ENCODE assay signal across 18 cellular contexts in genomic region chr2:174654429-174654941, GRCh38. TPM values are rescaled to one million over a fixed set of nuclear protein-coding genes. Genes with fewer than 3 reads are reported as not detected.
DNase-seq lines count a peak whose midpoint lies in the region; ATAC-seq and TF ChIP-seq lines count a peak whose summit lies in the region.
"Had no signal": no experiment of that assay in that cellular context is flagged by ENCODE, and none has a peak within 500 bp of the region (broad histone marks: within the 10 kb centered on the region; RNA-seq: fewer than 3 reads in every experiment).

No MANE protein-coding gene starts in this region.

- H2AFZ ChIP-seq in IMR-90 (replicated peaks; ENCODE audit: low read length, poor library complexity) (no peak overlapping the region), smooth muscle cell (ENCODE audit: low read depth) (no peak overlapping the region)

- H4K20me1 ChIP-seq in IMR-90 (ENCODE audit: insufficient read depth, low read length), result peaks cover 4% of the 10 kb centered on the region; the same call in 1 of the 2 replicates
- H4K20me1 ChIP-seq in smooth muscle cell (ENCODE audit: low read depth), result no peaks in the 10 kb centered on the region

- DNase-seq in IMR-90 (peak; percentile 33), RPMI7951 (ENCODE audit: low read depth) (peak; percentile 29), cardiac fibroblast (ENCODE audit: low read depth in 2 of 2) (peak; percentile 23 to 48), smooth muscle cell (lab: John Stamatoyannopoulos, UW; ENCODE audit: unreplicated experiment) (no peak), superior temporal gyrus (ENCODE audit: extremely low spot score) (no peak), NCI-H69 (lab: John Stamatoyannopoulos, UW) (no peak)
- DNase-seq: activated naive CD4-positive, alpha-beta T cell treated with anti-CD3 and anti-CD28 coated beads, Interleukin-2, amount 10 ng/mL, durations not matched to agents 7 days and 5 days; esophagus squamous epithelium; head of caudate nucleus; HFFc6; immature natural killer cell; Karpas-422; NCI-H524; pancreas; right lobe of liver; SHP77 treated with DMSO at 0.1 percent for 48 hours had no signal

- no peaks in the 10 kb centered on the region for H3K36me3 ChIP-seq in IMR-90 (ENCODE audit: control insufficient read depth, insufficient read depth, low read length)
- H3K36me3 ChIP-seq in smooth muscle cell (ENCODE audit: low read depth), result peaks cover 7% of the 10 kb centered on the region
- H3K36me3 ChIP-seq: esophagus squamous epithelium, pancreas, right lobe of liver had no signal

- no peak overlapping the region for H2BK20ac ChIP-seq in IMR-90 (ENCODE audit: low read depth, low read length)

- dilution Hi-C loops in IMR-90 (cut with HindIII; ENCODE audit: low sequenced_read_pairs, unreplicated experiment), result no loop called here

- H3K14ac ChIP-seq in IMR-90 (replicated peaks; ENCODE audit: low read depth, low read length), result no peak overlapping the region

- POLR2A ChIA-PET in IMR-90 (lab: Charles Lee; ENCODE audit: unreplicated experiment), result no interaction called here

- no peak overlapping the region for H4K8ac ChIP-seq in IMR-90 (ENCODE audit: low read depth in 2 of 2, low read length in 2 of 2)

- no TSS peak for BruUV-seq in IMR-90 (replicated peaks; lab: Mats Ljungman, UMichigan)

- intact Hi-C loops in IMR-90 (cut with micrococcal nuclease), result no loop called here

- H2AK5ac ChIP-seq in IMR-90 (ENCODE audit: low read depth, low read length), result no peak overlapping the region

- peaks cover 69% of the 10 kb centered on the region for H3K79me2 ChIP-seq in smooth muscle cell (ENCODE audit: low read depth)

- TF ChIP-seq CTCF in IMR-90 (conservative IDR thresholded peaks at IDR 0.05; ENCODE audit: low read depth, low read length), result no peak
- no peak for TF ChIP-seq CTCF in cardiac fibroblast (IDR thresholded peaks at IDR 0.05; ENCODE audit: low read depth, low read length)
- no peak for TF ChIP-seq CTCF in smooth muscle cell (IDR thresholded peaks at IDR 0.05; ENCODE audit: borderline replicate concordance, insufficient read depth, poor library complexity, severe bottlenecking)

- TF ChIP-seq RAD21 in IMR-90 (IDR thresholded peaks at IDR 0.05; ENCODE audit: low read length), result no peak

- H2BK5ac ChIP-seq in IMR-90 (ENCODE audit: low read depth, low read length, poor library complexity, severe bottlenecking), result no peak overlapping the region

- H4K91ac ChIP-seq in IMR-90 (ENCODE audit: insufficient read depth, low read depth, low read length), result no peak overlapping the region

- H3K27me3 ChIP-seq in IMR-90 (ENCODE audit: control insufficient read depth, insufficient read depth, low read length) (no peaks in the 10 kb centered on the region), smooth muscle cell (ENCODE audit: low read depth) (no peaks in the 10 kb centered on the region)
- H3K27me3 ChIP-seq: esophagus squamous epithelium, pancreas, right lobe of liver had no signal

- no peak overlapping the region for H3K18ac ChIP-seq in IMR-90 (ENCODE audit: low read depth, low read length)

- peaks cover 7% of the 10 kb centered on the region for H3F3A ChIP-seq in smooth muscle cell (ENCODE audit: low read depth)

- H2BK15ac ChIP-seq in IMR-90 (ENCODE audit: low read depth, low read length), result no peak overlapping the region

- peak overlapping the region; percentile 10 for H2AK9ac ChIP-seq in IMR-90 (replicated peaks; ENCODE audit: low read depth, low read length, poor library complexity)

- H3K23ac ChIP-seq in IMR-90 (ENCODE audit: low read depth, low read length), result no peak overlapping the region

- H3K9me3 ChIP-seq in IMR-90 (ENCODE audit: control insufficient read depth, insufficient read depth, low read length) (peaks cover 3% of the 10 kb centered on the region), smooth muscle cell (replicated peaks; ENCODE audit: low read depth) (no peaks in the 10 kb centered on the region)
- H3K9me3 ChIP-seq: pancreas, right lobe of liver had no signal

- H3K4me2 ChIP-seq in IMR-90 (ENCODE audit: low read depth, low read length), result no peak overlapping the region
- peak overlapping the region; percentile 23 for H3K4me2 ChIP-seq in smooth muscle cell

- no peak overlapping the region for H4K5ac ChIP-seq in IMR-90 (ENCODE audit: low read depth, low read length)

- H3K27ac ChIP-seq in IMR-90 (ENCODE audit: insufficient read depth, low read length) (no peak overlapping the region), smooth muscle cell (ENCODE audit: low read depth) (peak overlapping the region; percentile 61)
- H3K27ac ChIP-seq: esophagus squamous epithelium, pancreas, right lobe of liver had no signal

- in situ Hi-C loops in IMR-90 (cut with MboI; ENCODE audit: low sequenced_read_pairs), result no loop called here

- no peak overlapping the region for H3K9ac ChIP-seq in IMR-90 (ENCODE audit: low read depth, low read length)
- H3K9ac ChIP-seq in smooth muscle cell (ENCODE audit: low read depth), result peak overlapping the region; percentile 14

- no peak overlapping the region for H3K56ac ChIP-seq in IMR-90 (ENCODE audit: extremely low read depth, insufficient read depth, low read length)

- no peak for TF ChIP-seq POLR2A in IMR-90 (IDR thresholded peaks at IDR 0.05; ENCODE audit: low read depth, low read length)

- no peak overlapping the region for H3K4ac ChIP-seq in IMR-90 (ENCODE audit: low read depth, low read length)

- CTCF ChIA-PET in IMR-90 (lab: Yijun Ruan, JAX), result interaction anchor here (0.6 kb wide), 1 partner anchor 641 kb away, joined by 4 read pairs; no protein-coding TSS in a partner anchor

- WGBS in IMR-90 (ENCODE audit: extremely low coverage in 2 of 2, insufficient read length in 1 of 2), 2 experiments, result 100% methylated on average over 1 of the region's 4 CpGs; no CpG with 5 or more reads in 1 of the 2 experiments
- 88% methylated on average over 4 of the region's 4 CpGs for WGBS in smooth muscle cell (ENCODE audit: low lambda C conversion rate)

- ATAC-seq in IMR-90 (ENCODE audit: low read depth), result no peak
- no peak for ATAC-seq in HG03442 (IDR thresholded peaks at IDR 0.05; ENCODE audit: unreplicated experiment)
- ATAC-seq: GM12878, pancreas, right lobe of liver had no signal

- peaks cover 28 to 50% of the 10 kb centered on the region in 2 experiments for H3K79me1 ChIP-seq in IMR-90 (ENCODE audit: low read depth in 1 of 2, low read length in 2 of 2)

- H2BK120ac ChIP-seq in IMR-90 (ENCODE audit: low read depth, low read length), result no peak overlapping the region

- H3K9me1 ChIP-seq in IMR-90 (ENCODE audit: insufficient read depth, low read length), result no peaks in the 10 kb centered on the region

- H3K4me1 ChIP-seq in IMR-90 (ENCODE audit: control insufficient read depth, insufficient read depth, low read length), result peaks cover 2% of the 10 kb centered on the region
- no peaks in the 10 kb centered on the region for H3K4me1 ChIP-seq in smooth muscle cell (ENCODE audit: low read depth)
- H3K4me1 ChIP-seq: esophagus squamous epithelium, pancreas, right lobe of liver had no signal

- H3K4me3 ChIP-seq in IMR-90 (ENCODE audit: insufficient read depth, low read depth, low read length) (no peak overlapping the region), cardiac fibroblast (replicated peaks in 1 of 2; ENCODE audit: low read depth in 2 of 2, low read length in 2 of 2) (no peak overlapping the region), smooth muscle cell (no peak overlapping the region)
- H3K4me3 ChIP-seq: esophagus squamous epithelium, GM12878, pancreas, right lobe of liver had no signal

TF ChIP-seq in IMR-90, 13 proteins besides CTCF, POLR2A, EP300 and RAD21:
- TF ChIP-seq RCOR1 (IDR thresholded peaks at IDR 0.05; ENCODE audit: insufficient replicate concordance, low read length), result no peak
- TF ChIP-seq MXI1 (IDR thresholded peaks at IDR 0.05; ENCODE audit: borderline replicate concordance, low read depth, low read length), result no peak
- TF ChIP-seq MAFK (IDR thresholded peaks at IDR 0.05; ENCODE audit: low read depth, low read length), result no peak
- no peak for TF ChIP-seq CEBPB (IDR thresholded peaks at IDR 0.05; ENCODE audit: low read depth, low read length)
- TF ChIP-seq ELK1 (IDR thresholded peaks at IDR 0.05; ENCODE audit: borderline replicate concordance, low read depth, low read length), result no peak
- no peak for TF ChIP-seq MAZ (IDR thresholded peaks at IDR 0.05; ENCODE audit: borderline replicate concordance, low read depth, low read length)
- TF ChIP-seq USF2 (IDR thresholded peaks at IDR 0.05; ENCODE audit: low read depth, low read length), result no peak
- no peak for TF ChIP-seq NFE2L2 (IDR thresholded peaks at IDR 0.05; ENCODE audit: low read depth, low read length)
- TF ChIP-seq RFX5 (IDR thresholded peaks at IDR 0.05; ENCODE audit: low read depth, low read length), result no peak

RNA-seq across cellular contexts. Expression of gene WIPF1, which starts 56.9 kb away (rescaled TPM):
- total RNA-seq in IMR-90 (2012; rRNA removed) (2.7 and 3.3 TPM in 2 replicates), smooth muscle cell (27.3 and 29.0 TPM in 2 replicates)
- polyA plus RNA-seq in IMR-90 (2012; rRNA removed) (13.5 and 14.2 TPM in 2 replicates), smooth muscle cell (35.5 and 36.4 TPM in 2 replicates)
- polyA plus RNA-seq in IMR-90 (2012; cell fraction: cytosol; rRNA removed), result 5.5 and 14.1 TPM in 2 replicates
- polyA plus RNA-seq in IMR-90 (2012; cell fraction: nucleus; rRNA removed; ENCODE audit: low replicate concordance), result 10.0 and 12.1 TPM in 2 replicates
- 30.8 and 35.3 TPM in 2 replicates for total RNA-seq in RPMI7951 (2014; rRNA removed; shearing (Covaris generic))

Comparison
In these comparisons a context has a peak if more than half of its experiments do, and no peak if none do; other contexts are left out.
1. DNase-seq: peak in IMR-90 (single experiment), RPMI7951 (single experiment) and cardiac fibroblast (2 of 2); none in smooth muscle cell (single experiment), superior temporal gyrus (single experiment) and NCI-H69 (single experiment).